1 cellular context compared by ENCODE assay signal in the genomic region with DNA sequence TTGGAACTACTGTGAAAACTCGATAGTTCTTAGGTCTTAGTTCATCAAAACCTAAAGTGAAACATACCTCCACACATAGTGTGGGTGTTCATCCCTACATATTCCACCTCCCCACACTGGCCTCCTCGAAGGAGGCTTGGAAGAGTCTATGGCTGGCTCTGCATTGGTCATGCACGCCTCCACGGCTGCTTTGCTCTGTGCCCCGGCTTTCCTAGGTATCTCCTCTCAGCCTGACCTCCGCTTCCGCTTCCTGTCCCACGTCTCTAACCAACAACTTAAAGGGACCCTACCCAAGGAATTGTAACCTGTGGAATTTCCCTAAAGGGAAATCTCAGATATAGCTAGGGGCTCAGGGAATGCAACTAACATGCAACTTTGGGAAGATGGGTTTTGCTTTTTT.
TF ChIP-seq lines count a peak whose summit lies in the region.

No MANE protein-coding gene starts in this region.

TF ChIP-seq in liver, 16 proteins besides CTCF, POLR2A, EP300 and RAD21 (continued from another document):
- TF ChIP-seq, protein P1, sequence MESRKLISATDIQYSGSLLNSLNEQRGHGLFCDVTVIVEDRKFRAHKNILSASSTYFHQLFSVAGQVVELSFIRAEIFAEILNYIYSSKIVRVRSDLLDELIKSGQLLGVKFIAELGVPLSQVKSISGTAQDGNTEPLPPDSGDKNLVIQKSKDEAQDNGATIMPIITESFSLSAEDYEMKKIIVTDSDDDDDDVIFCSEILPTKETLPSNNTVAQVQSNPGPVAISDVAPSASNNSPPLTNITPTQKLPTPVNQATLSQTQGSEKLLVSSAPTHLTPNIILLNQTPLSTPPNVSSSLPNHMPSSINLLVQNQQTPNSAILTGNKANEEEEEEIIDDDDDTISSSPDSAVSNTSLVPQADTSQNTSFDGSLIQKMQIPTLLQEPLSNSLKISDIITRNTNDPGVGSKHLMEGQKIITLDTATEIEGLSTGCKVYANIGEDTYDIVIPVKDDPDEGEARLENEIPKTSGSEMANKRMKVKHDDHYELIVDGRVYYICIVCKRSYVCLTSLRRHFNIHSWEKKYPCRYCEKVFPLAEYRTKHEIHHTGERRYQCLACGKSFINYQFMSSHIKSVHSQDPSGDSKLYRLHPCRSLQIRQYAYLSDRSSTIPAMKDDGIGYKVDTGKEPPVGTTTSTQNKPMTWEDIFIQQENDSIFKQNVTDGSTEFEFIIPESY (IDR thresholded peaks at IDR 0.05) = no peak
- TF ChIP-seq, protein P2, sequence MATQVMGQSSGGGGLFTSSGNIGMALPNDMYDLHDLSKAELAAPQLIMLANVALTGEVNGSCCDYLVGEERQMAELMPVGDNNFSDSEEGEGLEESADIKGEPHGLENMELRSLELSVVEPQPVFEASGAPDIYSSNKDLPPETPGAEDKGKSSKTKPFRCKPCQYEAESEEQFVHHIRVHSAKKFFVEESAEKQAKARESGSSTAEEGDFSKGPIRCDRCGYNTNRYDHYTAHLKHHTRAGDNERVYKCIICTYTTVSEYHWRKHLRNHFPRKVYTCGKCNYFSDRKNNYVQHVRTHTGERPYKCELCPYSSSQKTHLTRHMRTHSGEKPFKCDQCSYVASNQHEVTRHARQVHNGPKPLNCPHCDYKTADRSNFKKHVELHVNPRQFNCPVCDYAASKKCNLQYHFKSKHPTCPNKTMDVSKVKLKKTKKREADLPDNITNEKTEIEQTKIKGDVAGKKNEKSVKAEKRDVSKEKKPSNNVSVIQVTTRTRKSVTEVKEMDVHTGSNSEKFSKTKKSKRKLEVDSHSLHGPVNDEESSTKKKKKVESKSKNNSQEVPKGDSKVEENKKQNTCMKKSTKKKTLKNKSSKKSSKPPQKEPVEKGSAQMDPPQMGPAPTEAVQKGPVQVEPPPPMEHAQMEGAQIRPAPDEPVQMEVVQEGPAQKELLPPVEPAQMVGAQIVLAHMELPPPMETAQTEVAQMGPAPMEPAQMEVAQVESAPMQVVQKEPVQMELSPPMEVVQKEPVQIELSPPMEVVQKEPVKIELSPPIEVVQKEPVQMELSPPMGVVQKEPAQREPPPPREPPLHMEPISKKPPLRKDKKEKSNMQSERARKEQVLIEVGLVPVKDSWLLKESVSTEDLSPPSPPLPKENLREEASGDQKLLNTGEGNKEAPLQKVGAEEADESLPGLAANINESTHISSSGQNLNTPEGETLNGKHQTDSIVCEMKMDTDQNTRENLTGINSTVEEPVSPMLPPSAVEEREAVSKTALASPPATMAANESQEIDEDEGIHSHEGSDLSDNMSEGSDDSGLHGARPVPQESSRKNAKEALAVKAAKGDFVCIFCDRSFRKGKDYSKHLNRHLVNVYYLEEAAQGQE (IDR thresholded peaks at IDR 0.05) = no peak
- TF ChIP-seq, protein P3, sequence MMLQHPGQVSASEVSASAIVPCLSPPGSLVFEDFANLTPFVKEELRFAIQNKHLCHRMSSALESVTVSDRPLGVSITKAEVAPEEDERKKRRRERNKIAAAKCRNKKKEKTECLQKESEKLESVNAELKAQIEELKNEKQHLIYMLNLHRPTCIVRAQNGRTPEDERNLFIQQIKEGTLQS (IDR thresholded peaks at IDR 0.05) = no peak
- TF ChIP-seq RXRA (IDR thresholded peaks at IDR 0.05) (no peak), TAF1 (conservative IDR thresholded peaks at IDR 0.05) (no peak)
